In genomic region chr1:38293530-38293929, GRCh38 we compare ENCODE assay signal across 2 cellular contexts.
TF ChIP-seq lines count a peak whose summit lies in the region.

No MANE protein-coding gene starts in this region.

TF ChIP-seq in HepG2, 621 proteins besides CTCF, POLR2A, EP300 and RAD21 (continued from another document):
- TF ChIP-seq MNT (IDR thresholded peaks at IDR 0.05) (peak; percentile 84), ZNF644 (CRISPR knock-in tag; IDR thresholded peaks at IDR 0.05; ENCODE audit: low read depth) (no peak)

TF ChIP-seq in H1, 55 proteins besides CTCF, POLR2A, EP300 and RAD21 (continued from another document):
- no peak for TF ChIP-seq KDM1A (IDR thresholded peaks at IDR 0.05; ENCODE audit: borderline replicate concordance, low read length)
- TF ChIP-seq SIRT6 (IDR thresholded peaks at IDR 0.05; ENCODE audit: low read length), result no peak
- no peak for TF ChIP-seq TBP (IDR thresholded peaks at IDR 0.05; ENCODE audit: low read depth, low read length)
- no peak for TF ChIP-seq HDAC6 (IDR thresholded peaks at IDR 0.05; ENCODE audit: low read depth, low read length)
- TF ChIP-seq POU5F1 (IDR thresholded peaks at IDR 0.05; ENCODE audit: low read depth, low read length), result no peak
